Comparison of ENCODE assay signal across 9 cellular contexts in the genomic region with DNA sequence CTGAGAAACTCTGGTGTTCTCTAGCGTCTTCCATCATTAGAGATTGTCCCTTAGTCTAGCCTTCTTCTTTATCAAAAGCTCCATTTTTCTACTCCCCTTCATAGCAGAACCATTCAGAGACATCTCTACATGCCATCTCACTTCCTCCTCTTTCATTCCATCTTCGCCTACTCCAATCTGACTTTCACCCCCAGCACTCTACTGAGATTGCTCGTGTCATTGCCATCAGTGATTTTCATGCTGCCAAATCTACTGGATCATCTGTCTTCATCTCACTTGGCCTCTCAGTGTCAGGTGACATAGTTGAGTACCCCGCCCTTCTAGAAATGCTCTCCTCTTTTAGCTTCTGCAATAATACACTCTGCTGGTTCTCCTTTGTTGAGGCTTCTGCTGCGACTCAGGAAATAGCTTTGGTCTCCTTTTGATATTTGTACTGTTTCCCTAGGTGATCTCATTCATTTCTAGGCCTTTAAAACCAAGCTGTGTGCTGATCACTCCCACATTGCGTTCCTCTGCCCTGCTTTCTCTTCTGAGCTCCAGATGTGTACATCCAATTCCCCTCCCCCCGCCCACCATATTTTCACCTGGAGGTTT.
DNase-seq lines count a peak whose midpoint lies in the region; ATAC-seq, FAIRE-seq and TF ChIP-seq lines count a peak whose summit lies in the region.
"Had no signal": no experiment of that assay in that cellular context is flagged by ENCODE, and none has a peak within 500 bp of the region (broad histone marks: within the 10 kb centered on the region; RNA-seq: fewer than 3 reads in every experiment).

No MANE protein-coding gene starts in this region.

- FAIRE-seq in astrocyte (lab: Jason Lieb, UNC): peak; percentile 72

- H3K9ac ChIP-seq in astrocyte (ENCODE audit: low read length): no peak overlapping the region

- H3K4me1 Mint-ChIP-seq in astrocyte (ENCODE audit: low read depth, unreplicated experiment): peaks cover 19% of the 10 kb centered on the region

- peak; percentile 20 to 35 for DNase-seq in AML-193 (lab: John Stamatoyannopoulos, UW)
- DNase-seq in GM13976 (ENCODE audit: low spot score): peak; percentile 32
- DNase-seq in astrocyte (ENCODE audit: low read depth): peak; percentile 52
- no peak for DNase-seq in occipital lobe (lab: John Stamatoyannopoulos, UW)
- DNase-seq in NCI-H1436 (lab: John Stamatoyannopoulos, UW): no peak

- H3K4me1 ChIP-seq in astrocyte (ENCODE audit: insufficient read depth, low read length): peaks cover 18% of the 10 kb centered on the region

- no peaks in the 10 kb centered on the region for H3K27me3 ChIP-seq in astrocyte (ENCODE audit: insufficient read depth, low read length)

- peak overlapping the region; percentile 66 for H3K27ac ChIP-seq in astrocyte (ENCODE audit: low read depth, low read length)

- peak overlapping the region; percentile 21 for H3K4me2 ChIP-seq in astrocyte (ENCODE audit: low read length)

- no peaks in the 10 kb centered on the region for H3K27me3 Mint-ChIP-seq in astrocyte (ENCODE audit: low read depth, unreplicated experiment)
- H3K27me3 Mint-ChIP-seq: activated naive CD4-positive, alpha-beta T cell treated with anti-CD3 and anti-CD28 coated beads, Interleukin-2, amount 50 U/mL, for 24 hours had no signal

- TF ChIP-seq CTCF in GM13976 (IDR thresholded peaks at IDR 0.05; ENCODE audit: borderline replicate concordance, control extremely low read depth, extremely low read depth, insufficient read depth, missing control alignments) (no peak), astrocyte (IDR thresholded peaks at IDR 0.05; ENCODE audit: insufficient read depth, low read depth, low read length) (no peak)

- no peaks in the 10 kb centered on the region for H3K79me2 ChIP-seq in astrocyte (ENCODE audit: insufficient read depth, low read length)

- no peak overlapping the region for H3K27ac Mint-ChIP-seq in astrocyte (ENCODE audit: unreplicated experiment)
- H3K27ac Mint-ChIP-seq: activated naive CD4-positive, alpha-beta T cell treated with anti-CD3 and anti-CD28 coated beads, Interleukin-2, amount 50 U/mL, for 24 hours had no signal

- no peaks in the 10 kb centered on the region for H3K9me3 ChIP-seq in astrocyte (ENCODE audit: insufficient read depth, low read depth, low read length)

- H3K36me3 Mint-ChIP-seq in astrocyte (ENCODE audit: low read depth, unreplicated experiment): peaks cover 11% of the 10 kb centered on the region

- H3K4me3 ChIP-seq in astrocyte (ENCODE audit: insufficient read depth, low read depth, low read length): no peak overlapping the region

- no peak overlapping the region for H3K4me3 Mint-ChIP-seq in astrocyte (ENCODE audit: unreplicated experiment)
- H3K4me3 Mint-ChIP-seq: activated naive CD4-positive, alpha-beta T cell treated with anti-CD3 and anti-CD28 coated beads, Interleukin-2, amount 50 U/mL, for 24 hours had no signal

- no peak overlapping the region for H2AFZ ChIP-seq in astrocyte (ENCODE audit: low read depth, low read length)

- no peaks in the 10 kb centered on the region for H4K20me1 ChIP-seq in astrocyte (ENCODE audit: insufficient read depth, low read length)

- in situ Hi-C loops in GM13976 (cut with MboI; ENCODE audit: low sequenced_read_pairs, unreplicated experiment): no loop called here

- ATAC-seq in HG03442 (IDR thresholded peaks at IDR 0.05; ENCODE audit: unreplicated experiment): peak; percentile 66
- ATAC-seq in HG03175 (IDR thresholded peaks at IDR 0.05; ENCODE audit: unreplicated experiment): no peak
- no peak for ATAC-seq in HG02642 (IDR thresholded peaks at IDR 0.05; ENCODE audit: poor library complexity, unreplicated experiment)

- H3K36me3 ChIP-seq in astrocyte (ENCODE audit: insufficient read depth, low read length): no peaks in the 10 kb centered on the region

- H3K9me3 Mint-ChIP-seq in astrocyte (ENCODE audit: unreplicated experiment): no peaks in the 10 kb centered on the region
- H3K9me3 Mint-ChIP-seq: activated naive CD4-positive, alpha-beta T cell treated with anti-CD3 and anti-CD28 coated beads, Interleukin-2, amount 50 U/mL, for 24 hours had no signal

Comparison
In these comparisons a context has a peak if more than half of its experiments do, and no peak if none do; other contexts are left out.
1. DNase-seq: peak in AML-193 (2 of 2), GM13976 (single experiment) and astrocyte (single experiment); none in occipital lobe (single experiment) and NCI-H1436 (single experiment).